ENCODE assay signal across 1 cellular context in the genomic region with DNA sequence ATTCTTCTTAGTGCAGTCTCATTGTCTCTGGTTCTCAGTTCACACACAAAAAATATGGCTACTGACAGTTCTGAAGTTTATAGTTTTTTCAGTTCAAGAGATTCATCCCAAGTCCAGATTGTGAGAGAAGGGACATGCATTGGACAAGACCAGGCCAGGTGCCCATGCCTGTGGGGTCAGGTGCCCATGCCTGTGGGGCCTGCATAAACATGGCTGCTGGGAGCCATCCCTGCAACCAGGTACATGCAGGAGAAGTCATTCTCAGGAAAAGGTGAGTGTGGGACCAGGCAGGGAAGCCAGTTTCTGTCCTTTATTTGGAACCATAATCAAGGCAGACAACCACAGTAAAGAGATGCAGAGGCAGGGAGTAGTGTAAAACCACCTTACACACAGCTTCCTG.
TF ChIP-seq lines count a peak whose summit lies in the region.

No MANE protein-coding gene starts in this region.

TF ChIP-seq in HepG2, 621 proteins besides CTCF, POLR2A, EP300 and RAD21:
- no peak for TF ChIP-seq SKI (IDR thresholded peaks at IDR 0.05; ENCODE audit: partially characterized antibody)
- TF ChIP-seq, protein P1, sequence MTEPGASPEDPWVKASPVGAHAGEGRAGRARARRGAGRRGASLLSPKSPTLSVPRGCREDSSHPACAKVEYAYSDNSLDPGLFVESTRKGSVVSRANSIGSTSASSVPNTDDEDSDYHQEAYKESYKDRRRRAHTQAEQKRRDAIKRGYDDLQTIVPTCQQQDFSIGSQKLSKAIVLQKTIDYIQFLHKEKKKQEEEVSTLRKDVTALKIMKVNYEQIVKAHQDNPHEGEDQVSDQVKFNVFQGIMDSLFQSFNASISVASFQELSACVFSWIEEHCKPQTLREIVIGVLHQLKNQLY (CRISPR knock-in tag; IDR thresholded peaks at IDR 0.05), result no peak
- 0 out of 2 replicates have a peak, but pooled peaks have one; percentile 42 for TF ChIP-seq ZNF138 (CRISPR knock-in tag; IDR thresholded peaks at IDR 0.05; ENCODE audit: low read depth)
- 0 out of 2 replicates have a peak, but pooled peaks have one; percentile 25 for TF ChIP-seq RBFOX2 (IDR thresholded peaks at IDR 0.05; ENCODE audit: low read depth, low read length)
- no peak for TF ChIP-seq ZMYM4 (CRISPR knock-in tag; IDR thresholded peaks at IDR 0.05)
- TF ChIP-seq HHEX (CRISPR knock-in tag; IDR thresholded peaks at IDR 0.05), result no peak
- no peak for TF ChIP-seq ZNF3 (CRISPR knock-in tag; IDR thresholded peaks at IDR 0.05)
- TF ChIP-seq, protein P2, sequence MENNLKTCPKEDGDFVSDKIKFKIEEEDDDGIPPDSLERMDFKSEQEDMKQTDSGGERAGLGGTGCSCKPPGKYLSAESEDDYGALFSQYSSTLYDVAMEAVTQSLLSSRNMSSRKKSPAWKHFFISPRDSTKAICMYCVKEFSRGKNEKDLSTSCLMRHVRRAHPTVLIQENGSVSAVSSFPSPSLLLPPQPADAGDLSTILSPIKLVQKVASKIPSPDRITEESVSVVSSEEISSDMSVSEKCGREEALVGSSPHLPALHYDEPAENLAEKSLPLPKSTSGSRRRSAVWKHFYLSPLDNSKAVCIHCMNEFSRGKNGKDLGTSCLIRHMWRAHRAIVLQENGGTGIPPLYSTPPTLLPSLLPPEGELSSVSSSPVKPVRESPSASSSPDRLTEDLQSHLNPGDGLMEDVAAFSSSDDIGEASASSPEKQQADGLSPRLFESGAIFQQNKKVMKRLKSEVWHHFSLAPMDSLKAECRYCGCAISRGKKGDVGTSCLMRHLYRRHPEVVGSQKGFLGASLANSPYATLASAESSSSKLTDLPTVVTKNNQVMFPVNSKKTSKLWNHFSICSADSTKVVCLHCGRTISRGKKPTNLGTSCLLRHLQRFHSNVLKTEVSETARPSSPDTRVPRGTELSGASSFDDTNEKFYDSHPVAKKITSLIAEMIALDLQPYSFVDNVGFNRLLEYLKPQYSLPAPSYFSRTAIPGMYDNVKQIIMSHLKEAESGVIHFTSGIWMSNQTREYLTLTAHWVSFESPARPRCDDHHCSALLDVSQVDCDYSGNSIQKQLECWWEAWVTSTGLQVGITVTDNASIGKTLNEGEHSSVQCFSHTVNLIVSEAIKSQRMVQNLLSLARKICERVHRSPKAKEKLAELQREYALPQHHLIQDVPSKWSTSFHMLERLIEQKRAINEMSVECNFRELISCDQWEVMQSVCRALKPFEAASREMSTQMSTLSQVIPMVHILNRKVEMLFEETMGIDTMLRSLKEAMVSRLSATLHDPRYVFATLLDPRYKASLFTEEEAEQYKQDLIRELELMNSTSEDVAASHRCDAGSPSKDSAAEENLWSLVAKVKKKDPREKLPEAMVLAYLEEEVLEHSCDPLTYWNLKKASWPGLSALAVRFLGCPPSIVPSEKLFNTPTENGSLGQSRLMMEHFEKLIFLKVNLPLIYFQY (CRISPR knock-in tag; IDR thresholded peaks at IDR 0.05; ENCODE audit: borderline replicate concordance), result no peak
- TF ChIP-seq GABPA (IDR thresholded peaks at IDR 0.05; ENCODE audit: low read depth, low read length), result no peak
- TF ChIP-seq GABPA (CRISPR knock-in tag; IDR thresholded peaks at IDR 0.05; ENCODE audit: low read depth), result no peak
- no peak for TF ChIP-seq ZFP36L1 (CRISPR knock-in tag; IDR thresholded peaks at IDR 0.05)
- TF ChIP-seq, protein P3, sequence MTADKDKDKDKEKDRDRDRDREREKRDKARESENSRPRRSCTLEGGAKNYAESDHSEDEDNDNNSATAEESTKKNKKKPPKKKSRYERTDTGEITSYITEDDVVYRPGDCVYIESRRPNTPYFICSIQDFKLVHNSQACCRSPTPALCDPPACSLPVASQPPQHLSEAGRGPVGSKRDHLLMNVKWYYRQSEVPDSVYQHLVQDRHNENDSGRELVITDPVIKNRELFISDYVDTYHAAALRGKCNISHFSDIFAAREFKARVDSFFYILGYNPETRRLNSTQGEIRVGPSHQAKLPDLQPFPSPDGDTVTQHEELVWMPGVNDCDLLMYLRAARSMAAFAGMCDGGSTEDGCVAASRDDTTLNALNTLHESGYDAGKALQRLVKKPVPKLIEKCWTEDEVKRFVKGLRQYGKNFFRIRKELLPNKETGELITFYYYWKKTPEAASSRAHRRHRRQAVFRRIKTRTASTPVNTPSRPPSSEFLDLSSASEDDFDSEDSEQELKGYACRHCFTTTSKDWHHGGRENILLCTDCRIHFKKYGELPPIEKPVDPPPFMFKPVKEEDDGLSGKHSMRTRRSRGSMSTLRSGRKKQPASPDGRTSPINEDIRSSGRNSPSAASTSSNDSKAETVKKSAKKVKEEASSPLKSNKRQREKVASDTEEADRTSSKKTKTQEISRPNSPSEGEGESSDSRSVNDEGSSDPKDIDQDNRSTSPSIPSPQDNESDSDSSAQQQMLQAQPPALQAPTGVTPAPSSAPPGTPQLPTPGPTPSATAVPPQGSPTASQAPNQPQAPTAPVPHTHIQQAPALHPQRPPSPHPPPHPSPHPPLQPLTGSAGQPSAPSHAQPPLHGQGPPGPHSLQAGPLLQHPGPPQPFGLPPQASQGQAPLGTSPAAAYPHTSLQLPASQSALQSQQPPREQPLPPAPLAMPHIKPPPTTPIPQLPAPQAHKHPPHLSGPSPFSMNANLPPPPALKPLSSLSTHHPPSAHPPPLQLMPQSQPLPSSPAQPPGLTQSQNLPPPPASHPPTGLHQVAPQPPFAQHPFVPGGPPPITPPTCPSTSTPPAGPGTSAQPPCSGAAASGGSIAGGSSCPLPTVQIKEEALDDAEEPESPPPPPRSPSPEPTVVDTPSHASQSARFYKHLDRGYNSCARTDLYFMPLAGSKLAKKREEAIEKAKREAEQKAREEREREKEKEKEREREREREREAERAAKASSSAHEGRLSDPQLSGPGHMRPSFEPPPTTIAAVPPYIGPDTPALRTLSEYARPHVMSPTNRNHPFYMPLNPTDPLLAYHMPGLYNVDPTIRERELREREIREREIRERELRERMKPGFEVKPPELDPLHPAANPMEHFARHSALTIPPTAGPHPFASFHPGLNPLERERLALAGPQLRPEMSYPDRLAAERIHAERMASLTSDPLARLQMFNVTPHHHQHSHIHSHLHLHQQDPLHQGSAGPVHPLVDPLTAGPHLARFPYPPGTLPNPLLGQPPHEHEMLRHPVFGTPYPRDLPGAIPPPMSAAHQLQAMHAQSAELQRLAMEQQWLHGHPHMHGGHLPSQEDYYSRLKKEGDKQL (CRISPR knock-in tag; IDR thresholded peaks at IDR 0.05; ENCODE audit: low read depth), result no peak
- no peak for TF ChIP-seq KLF6 (CRISPR knock-in tag; IDR thresholded peaks at IDR 0.05)
- TF ChIP-seq, protein P4, sequence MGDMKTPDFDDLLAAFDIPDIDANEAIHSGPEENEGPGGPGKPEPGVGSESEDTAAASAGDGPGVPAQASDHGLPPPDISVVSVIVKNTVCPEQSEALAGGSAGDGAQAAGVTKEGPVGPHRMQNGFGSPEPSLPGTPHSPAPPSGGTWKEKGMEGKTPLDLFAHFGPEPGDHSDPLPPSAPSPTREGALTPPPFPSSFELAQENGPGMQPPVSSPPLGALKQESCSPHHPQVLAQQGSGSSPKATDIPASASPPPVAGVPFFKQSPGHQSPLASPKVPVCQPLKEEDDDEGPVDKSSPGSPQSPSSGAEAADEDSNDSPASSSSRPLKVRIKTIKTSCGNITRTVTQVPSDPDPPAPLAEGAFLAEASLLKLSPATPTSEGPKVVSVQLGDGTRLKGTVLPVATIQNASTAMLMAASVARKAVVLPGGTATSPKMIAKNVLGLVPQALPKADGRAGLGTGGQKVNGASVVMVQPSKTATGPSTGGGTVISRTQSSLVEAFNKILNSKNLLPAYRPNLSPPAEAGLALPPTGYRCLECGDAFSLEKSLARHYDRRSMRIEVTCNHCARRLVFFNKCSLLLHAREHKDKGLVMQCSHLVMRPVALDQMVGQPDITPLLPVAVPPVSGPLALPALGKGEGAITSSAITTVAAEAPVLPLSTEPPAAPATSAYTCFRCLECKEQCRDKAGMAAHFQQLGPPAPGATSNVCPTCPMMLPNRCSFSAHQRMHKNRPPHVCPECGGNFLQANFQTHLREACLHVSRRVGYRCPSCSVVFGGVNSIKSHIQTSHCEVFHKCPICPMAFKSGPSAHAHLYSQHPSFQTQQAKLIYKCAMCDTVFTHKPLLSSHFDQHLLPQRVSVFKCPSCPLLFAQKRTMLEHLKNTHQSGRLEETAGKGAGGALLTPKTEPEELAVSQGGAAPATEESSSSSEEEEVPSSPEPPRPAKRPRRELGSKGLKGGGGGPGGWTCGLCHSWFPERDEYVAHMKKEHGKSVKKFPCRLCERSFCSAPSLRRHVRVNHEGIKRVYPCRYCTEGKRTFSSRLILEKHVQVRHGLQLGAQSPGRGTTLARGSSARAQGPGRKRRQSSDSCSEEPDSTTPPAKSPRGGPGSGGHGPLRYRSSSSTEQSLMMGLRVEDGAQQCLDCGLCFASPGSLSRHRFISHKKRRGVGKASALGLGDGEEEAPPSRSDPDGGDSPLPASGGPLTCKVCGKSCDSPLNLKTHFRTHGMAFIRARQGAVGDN (CRISPR knock-in tag; IDR thresholded peaks at IDR 0.05), result peak; percentile 61
- TF ChIP-seq ZSCAN22 (CRISPR knock-in tag; IDR thresholded peaks at IDR 0.05), result no peak
- TF ChIP-seq MBD4 (IDR thresholded peaks at IDR 0.05; ENCODE audit: borderline replicate concordance, low read length), result no peak
- no peak for TF ChIP-seq BRCA1 (CRISPR knock-in tag; IDR thresholded peaks at IDR 0.05)
- TF ChIP-seq ZNF709 (CRISPR knock-in tag; IDR thresholded peaks at IDR 0.05), result no peak
- no peak for TF ChIP-seq ZSCAN21 (CRISPR knock-in tag; IDR thresholded peaks at IDR 0.05; ENCODE audit: borderline replicate concordance)
- TF ChIP-seq ZNF160 (CRISPR knock-in tag; IDR thresholded peaks at IDR 0.05), result no peak
